7 cellular contexts compared by ENCODE assay signal in genomic region chr4:110852793-110853192, GRCh38.
"Had no signal": no experiment of that assay in that cellular context is flagged by ENCODE, and none has a peak within 500 bp of the region (broad histone marks: within the 10 kb centered on the region; RNA-seq: fewer than 3 reads in every experiment).

No MANE protein-coding gene starts in this region.

- ATAC-seq: GM23338, HepG2, K562 had no signal

- DNase-seq: H9, HCEC 1CT, KG1 had no signal

- H3K4me3 ChIP-seq: GM23338, K562 had no signal

- H3K27ac ChIP-seq: HL-60 had no signal
